In genomic region chr2:69978157-69978904, GRCh38 we compare ENCODE assay signal across 1 cellular context.
TF ChIP-seq lines count a peak whose summit lies in the region.

No MANE protein-coding gene starts in this region.

TF ChIP-seq in H1, 55 proteins besides CTCF, POLR2A, EP300 and RAD21 (continued from another document):
- no peak for TF ChIP-seq USF2 (IDR thresholded peaks at IDR 0.05; ENCODE audit: low read length)
- no peak for TF ChIP-seq RXRA (IDR thresholded peaks at IDR 0.05; ENCODE audit: insufficient read depth, low read depth, low read length)
- no peak for TF ChIP-seq SAP30 (IDR thresholded peaks at IDR 0.05; ENCODE audit: insufficient read depth, insufficient replicate concordance, low read length)
- no peak for TF ChIP-seq CREB1 (IDR thresholded peaks at IDR 0.05)
- no peak for TF ChIP-seq CHD1 (IDR thresholded peaks at IDR 0.05; ENCODE audit: low read depth, low read length)
- no peak for TF ChIP-seq RBBP5 (IDR thresholded peaks at IDR 0.05; ENCODE audit: borderline replicate concordance, low read depth, low read length)
- TF ChIP-seq MAFK (IDR thresholded peaks at IDR 0.05; ENCODE audit: low read depth, low read length) = no peak
- TF ChIP-seq, protein P1, sequence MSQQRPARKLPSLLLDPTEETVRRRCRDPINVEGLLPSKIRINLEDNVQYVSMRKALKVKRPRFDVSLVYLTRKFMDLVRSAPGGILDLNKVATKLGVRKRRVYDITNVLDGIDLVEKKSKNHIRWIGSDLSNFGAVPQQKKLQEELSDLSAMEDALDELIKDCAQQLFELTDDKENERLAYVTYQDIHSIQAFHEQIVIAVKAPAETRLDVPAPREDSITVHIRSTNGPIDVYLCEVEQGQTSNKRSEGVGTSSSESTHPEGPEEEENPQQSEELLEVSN (IDR thresholded peaks at IDR 0.05) = no peak
